In genomic region chr3:97948351-97949109, GRCh38 we compare ENCODE assay signal across 22 cellular contexts. TPM values are rescaled to one million over a fixed set of nuclear protein-coding genes. Genes with fewer than 3 reads are reported as not detected.
DNase-seq lines count a peak whose midpoint lies in the region; ATAC-seq, FAIRE-seq and TF ChIP-seq lines count a peak whose summit lies in the region.
"Had no signal": no experiment of that assay in that cellular context is flagged by ENCODE, and none has a peak within 500 bp of the region (broad histone marks: within the 10 kb centered on the region; RNA-seq: fewer than 3 reads in every experiment).

No MANE protein-coding gene starts in this region.

- H3K4me1 ChIP-seq in HepG2 (ENCODE audit: insufficient read depth, low read length) (no peaks in the 10 kb centered on the region), right lobe of liver (no peaks in the 10 kb centered on the region)
- H3K4me1 ChIP-seq: SJSA1 had no signal

- ATAC-seq in HepG2: no peak
- ATAC-seq in right lobe of liver: no peak
- no peak for ATAC-seq in HG03139 (IDR thresholded peaks at IDR 0.05; ENCODE audit: unreplicated experiment)
- no peak for ATAC-seq in HG03565 (IDR thresholded peaks at IDR 0.05; ENCODE audit: unreplicated experiment)
- ATAC-seq: GM23338, Right ventricle myocardium inferior had no signal

- BruUV-seq in HepG2 (replicated peaks; lab: Mats Ljungman, UMichigan): no TSS peak

- TF ChIP-seq EP300 in HepG2 (IDR thresholded peaks at IDR 0.05; ENCODE audit: low read depth in 2 of 2, low read length in 2 of 2) (no peak), HepG2 (CRISPR knock-in tag; IDR thresholded peaks at IDR 0.05; ENCODE audit: borderline replicate concordance) (no peak)

- no peak overlapping the region for H2AFZ ChIP-seq in HepG2 (ENCODE audit: low read length)
- H2AFZ ChIP-seq: GM23338 had no signal

- H3K27me3 ChIP-seq in HepG2 (ENCODE audit: control insufficient read depth in 1 of 2, insufficient read depth in 2 of 2, low read length in 2 of 2): no peaks in the 10 kb centered on the region
- H3K27me3 ChIP-seq in right lobe of liver: no peaks in the 10 kb centered on the region
- H3K27me3 ChIP-seq: BE2C, SJSA1 had no signal

- H3K27ac ChIP-seq in HepG2 (ENCODE audit: extremely low read length, insufficient read depth, low read length) (no peak overlapping the region), right lobe of liver (no peak overlapping the region), VCaP (peak overlapping the region; percentile 78), substantia nigra (ENCODE audit: low read depth, low read length, poor library complexity, severe bottlenecking) (no peak overlapping the region)
- H3K27ac ChIP-seq: SJSA1 had no signal

- POLR2A ChIA-PET in HepG2 (lab: Yijun Ruan, JAX): no interaction called here

- intact Hi-C loops in HepG2 (cut with micrococcal nuclease; ENCODE audit: unreplicated experiment): no loop called here
- intact Hi-C loops in right lobe of liver (cut with DNase I): no loop called here

- no peak overlapping the region for H3K9ac ChIP-seq in HepG2 (ENCODE audit: insufficient read depth, low read depth, low read length)

- CTCF ChIA-PET in HepG2 (lab: Yijun Ruan, JAX; ENCODE audit: low intra/inter-chr PET ratio, low total read pairs): no interaction called here

- DNase-seq in HepG2 (ENCODE audit: low spot score): no peak
- DNase-seq in right lobe of liver: no peak
- peak; percentile 12 for DNase-seq in kidney tubule cell (ENCODE audit: low spot score)
- DNase-seq in substantia nigra (lab: John Stamatoyannopoulos, UW): no peak
- DNase-seq: BE2C; Calu3; CD4-positive, alpha-beta T cell; DMS53; GDM1; HCEC 1CT; KBM-7; MM.1S; NCI-H1048; NCI-H1417 treated with DMSO at 0.1 percent for 48 hours; NCI-H187 had no signal

- TF ChIP-seq CTCF in HepG2 (CRISPR knock-in tag; IDR thresholded peaks at IDR 0.05) (no peak), right lobe of liver (IDR thresholded peaks at IDR 0.05) (no peak), VCaP (conservative IDR thresholded peaks at IDR 0.05) (no peak)

- no peaks in the 10 kb centered on the region for H3K9me3 ChIP-seq in HepG2 (ENCODE audit: low read length)
- no peaks in the 10 kb centered on the region for H3K9me3 ChIP-seq in right lobe of liver
- H3K9me3 ChIP-seq: BE2C, SJSA1 had no signal

- TF ChIP-seq POLR2A in HepG2 (IDR thresholded peaks at IDR 0.05; ENCODE audit: insufficient read depth in 1 of 2, low read depth in 2 of 2, low read length in 2 of 2) (no peak), right lobe of liver (IDR thresholded peaks at IDR 0.05) (no peak)

- peaks cover 29 to 81% of the 10 kb centered on the region in 2 experiments for H3K36me3 ChIP-seq in HepG2 (replicated peaks in 1 of 2; ENCODE audit: control insufficient read depth in 1 of 2, insufficient read depth in 2 of 2, low read length in 2 of 2)
- H3K36me3 ChIP-seq in right lobe of liver: peaks cover 2 to 70% (median 18%) of the 10 kb centered on the region in 4 donors

- TF ChIP-seq RAD21 in HepG2 (CRISPR knock-in tag; IDR thresholded peaks at IDR 0.05): no peak

- H3K4me3 ChIP-seq in HepG2 (replicated peaks in 1 of 3; ENCODE audit: insufficient read depth in 1 of 3, low read depth in 2 of 3, low read length in 3 of 3): no peak overlapping the region
- no peak overlapping the region for H3K4me3 ChIP-seq in right lobe of liver
- H3K4me3 ChIP-seq: GM23338, SJSA1 had no signal

- in situ Hi-C loops in HepG2 (cut with HindIII; ENCODE audit: extremely low pct_ligation_motif_present, low pct_unique_long_range_greater_than_20kb): no loop called here

- no peaks in the 10 kb centered on the region for H4K20me1 ChIP-seq in HepG2 (ENCODE audit: insufficient read depth, low read length)

- WGBS in HepG2 (ENCODE audit: low lambda C conversion rate): 98% methylated on average over 5 of the region's 5 CpGs
- WGBS in right lobe of liver (ENCODE audit: insufficient coverage, low coverage, low lambda C conversion rate, missing lambda C conversion rate): 88% methylated on average over 5 of the region's 5 CpGs

- no peaks in the 10 kb centered on the region for H3K79me2 ChIP-seq in HepG2 (ENCODE audit: insufficient read depth, low read length)

- FAIRE-seq in HepG2 (lab: Jason Lieb, UNC): no peak
- FAIRE-seq: GM18507 had no signal

- H3K4me2 ChIP-seq in HepG2 (ENCODE audit: low read depth, low read length): no peak overlapping the region
- H3K4me2 ChIP-seq: GM23338 had no signal

TF ChIP-seq in HepG2, 621 proteins besides CTCF, POLR2A, EP300 and RAD21 (continues in another document):
- peak; percentile 93 for TF ChIP-seq ATF7 (IDR thresholded peaks at IDR 0.05)
- TF ChIP-seq ATF7 (CRISPR knock-in tag; IDR thresholded peaks at IDR 0.05): no peak
- peak; percentile 17 for TF ChIP-seq RBM22 (optimal IDR thresholded peaks at IDR 0.05; ENCODE audit: low read length)
- TF ChIP-seq RXRB (CRISPR knock-in tag; IDR thresholded peaks at IDR 0.05; ENCODE audit: borderline replicate concordance): no peak
- no peak for TF ChIP-seq UBTF (CRISPR knock-in tag; IDR thresholded peaks at IDR 0.05)
- no peak for TF ChIP-seq NR3C1 (CRISPR knock-in tag; IDR thresholded peaks at IDR 0.05)
- no peak for TF ChIP-seq SAP130 (CRISPR knock-in tag; IDR thresholded peaks at IDR 0.05; ENCODE audit: low read depth)
- no peak for TF ChIP-seq PRPF4 (IDR thresholded peaks at IDR 0.05; ENCODE audit: low read depth, low read length, poor library complexity, severe bottlenecking)
- TF ChIP-seq ATRX (CRISPR knock-in tag; IDR thresholded peaks at IDR 0.05; ENCODE audit: borderline replicate concordance): no peak

RNA-seq across cellular contexts. Expression of gene RIOX2, which starts 23.7 kb away (rescaled TPM):
- total RNA-seq in HepG2 (2016; rRNA removed; fragmentation: Illumina TruSeq; extraction: Trizol) (43.3 and 52.5 TPM in 2 replicates), right lobe of liver (10 to 100 TPM; 10.9 to 27.6 (median 15.6) TPM)
- 7.6 and 8.5 TPM in 2 replicates for total RNA-seq in HepG2 (2016; cell fraction: cytosol; rRNA removed; fragmentation: Illumina TruSeq; extraction: Trizol; ENCODE audit: low read depth)
- total RNA-seq in HepG2 (2016; cell fraction: insoluble cytoplasmic fraction; rRNA removed; fragmentation: Illumina TruSeq; extraction: Trizol): 39.9 and 53.9 TPM in 2 replicates
- 17.8 and 19.5 TPM in 2 replicates for total RNA-seq in HepG2 (2016; cell fraction: membrane; rRNA removed; fragmentation: Illumina TruSeq; extraction: Trizol)
- 39.6 and 43.6 TPM in 2 replicates for total RNA-seq in HepG2 (2016; cell fraction: nucleus; rRNA removed; fragmentation: Illumina TruSeq; extraction: Trizol)
- 19.9 and 20.6 TPM in 2 replicates for polyA plus RNA-seq in HepG2 (2011; rRNA removed)
- 9.8 and 13.9 TPM in 2 replicates for polyA plus RNA-seq in HepG2 (2011; cell fraction: cytosol; rRNA removed)
- polyA plus RNA-seq in HepG2 (2011; cell fraction: nucleus; rRNA removed): 17.8 and 22.6 TPM in 2 replicates
- polyA plus RNA-seq in HepG2 (2012): 15.3 and 18.5 TPM in 2 replicates
- polyA plus RNA-seq in HepG2 (2016; cell fraction: cytosol; fragmentation: Illumina TruSeq; extraction: Trizol; ENCODE audit: low read depth): 5.7 and 5.9 TPM in 2 replicates
- polyA plus RNA-seq in HepG2 (2016; cell fraction: insoluble cytoplasmic fraction; fragmentation: Illumina TruSeq; extraction: Trizol; ENCODE audit: low read depth): 47.1 and 49.7 TPM in 2 replicates
- 12.6 and 13.2 TPM in 2 replicates for polyA plus RNA-seq in HepG2 (2016; cell fraction: membrane; fragmentation: Illumina TruSeq; extraction: Trizol; ENCODE audit: low read depth)
- 45.3 and 47.8 TPM in 2 replicates for polyA plus RNA-seq in HepG2 (2016; cell fraction: nucleus; fragmentation: Illumina TruSeq; extraction: Trizol; ENCODE audit: insufficient read depth, low read depth)
- polyA minus RNA-seq in HepG2 (2011; rRNA and poly(A)+ RNA removed; ENCODE audit: low replicate concordance): 32.9 and 36.1 TPM in 2 replicates
- 10.4 and 10.9 TPM in 2 replicates for polyA minus RNA-seq in HepG2 (2011; cell fraction: cytosol; rRNA and poly(A)+ RNA removed)
- 66.2 and 73.6 TPM in 2 replicates for polyA minus RNA-seq in HepG2 (2011; cell fraction: nucleus; rRNA and poly(A)+ RNA removed)
